9 cellular contexts compared by ENCODE assay signal in the genomic region with DNA sequence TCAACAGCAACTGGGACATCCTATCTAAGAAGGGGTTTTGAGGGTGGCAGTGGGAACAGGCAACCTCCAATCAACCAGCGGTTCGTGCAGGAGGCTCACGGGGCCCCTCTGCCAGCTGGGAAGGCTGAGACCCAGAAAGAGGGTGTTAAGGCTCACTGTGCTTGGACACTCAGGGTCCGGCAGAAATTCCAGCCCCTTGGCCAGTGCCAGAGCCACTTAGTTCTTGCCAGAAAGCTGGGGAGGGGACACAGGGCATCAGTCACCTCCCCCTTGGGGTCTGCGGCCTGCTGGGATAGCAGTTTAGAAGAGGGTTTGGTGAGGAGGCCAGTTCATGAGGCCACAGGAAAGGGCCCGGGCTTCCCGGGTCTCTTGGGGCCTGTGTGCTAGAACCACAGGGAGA. TPM values are rescaled to one million over a fixed set of nuclear protein-coding genes. Genes with fewer than 3 reads are reported as not detected.
"Had no signal": no experiment of that assay in that cellular context is flagged by ENCODE, and none has a peak within 500 bp of the region (broad histone marks: within the 10 kb centered on the region; RNA-seq: fewer than 3 reads in every experiment).

No MANE protein-coding gene starts in this region.

- H3K4me3 ChIP-seq: GM23248, K562 had no signal

- H2AFZ ChIP-seq: GM23248 had no signal

- ATAC-seq: K562 had no signal

- H3K9ac ChIP-seq: GM23248 had no signal

- H3K27ac ChIP-seq: GM23248 had no signal

- DNase-seq: GM23248, GOT3, H7, HCEC 1CT, IMR-90, KG1 had no signal

RNA-seq across cellular contexts. Expression of a gene that starts 20.5 kb away (rescaled TPM):
- total RNA-seq: GM23248, H4, H7, HT-29, IMR-90, K562 had no signal
- polyA plus RNA-seq: GM23248, IMR-90, K562 had no signal

RNA-seq across cellular contexts. Expression of a gene that starts 36.5 kb away (rescaled TPM):
- total RNA-seq: GM23248, H4, IMR-90 had no signal
- polyA plus RNA-seq: GM23248, IMR-90 had no signal
